ENCODE assay signal across 8 cellular contexts in genomic region chr2:70132244-70133126, GRCh38. TPM values are rescaled to one million over a fixed set of nuclear protein-coding genes. Genes with fewer than 3 reads are reported as not detected.
DNase-seq lines count a peak whose midpoint lies in the region; ATAC-seq and TF ChIP-seq lines count a peak whose summit lies in the region.

No MANE protein-coding gene starts in this region.

- no peaks in the 10 kb centered on the region for H3K9me3 Mint-ChIP-seq in neural progenitor cell

- H3K9me3 ChIP-seq in AG04450 (ENCODE audit: control insufficient read depth, insufficient read depth, low read length) (no peaks in the 10 kb centered on the region), fibroblast of lung (ENCODE audit: control insufficient read depth, insufficient read depth, low read depth, low read length) (no peaks in the 10 kb centered on the region), neural progenitor cell (ENCODE audit: low read depth) (no peaks in the 10 kb centered on the region)

- H4K20me1 ChIP-seq in fibroblast of lung (ENCODE audit: control insufficient read depth, extremely low read depth, insufficient read depth, low read length), result no peaks in the 10 kb centered on the region
- H4K20me1 ChIP-seq in neural progenitor cell (ENCODE audit: low read depth), result no peaks in the 10 kb centered on the region

- H3K36me3 ChIP-seq in fibroblast of lung (ENCODE audit: control insufficient read depth, insufficient read depth, low read length), result no peaks in the 10 kb centered on the region
- H3K36me3 ChIP-seq in neural progenitor cell, result no peaks in the 10 kb centered on the region

- CTCF ChIA-PET in AG04450 (lab: Charles Lee), result interaction anchor here (1.7 kb wide), 1 partner anchor 11 kb away, joined by 5 read pairs; no protein-coding TSS in a partner anchor

- DNase-seq in AG04450 (ENCODE audit: low read depth, low spot score) (no peak), NCI-H2107 (lab: John Stamatoyannopoulos, UW) (peak; percentile 50), fibroblast of lung (ENCODE audit: low read depth in 2 of 2) (peak; percentile 54 to 76), neural progenitor cell (ENCODE audit: low spot score) (no peak), T1000 (lab: John Stamatoyannopoulos, UW) (no peak)
- peak; percentile 36 for DNase-seq in activated CD8-positive, alpha-beta memory T cell treated with anti-CD3 and anti-CD28 coated beads, Interleukin-2, amount 50 U/mL, for 4 hours

- H3K9ac ChIP-seq in fibroblast of lung (ENCODE audit: insufficient read depth, low read length), result peak overlapping the region; percentile 21
- H3K9ac ChIP-seq in neural progenitor cell, result no peak overlapping the region

- H3K27ac Mint-ChIP-seq in neural progenitor cell, result peak overlapping the region; percentile 88

- H3K27ac ChIP-seq in AG04450 (ENCODE audit: low read depth, low read length) (peak overlapping the region; percentile 87), fibroblast of lung (ENCODE audit: insufficient read depth, low read length) (peak overlapping the region; percentile 75), neural progenitor cell (peak overlapping the region; percentile 69)

- peak overlapping the region; percentile 43 for H3K4me3 ChIP-seq in AG04450 (ENCODE audit: low read depth, low read length)
- peak overlapping the region; percentile 5 to 48 (median 34) for H3K4me3 ChIP-seq in fibroblast of lung (replicated peaks in 1 of 4; ENCODE audit: control extremely low read depth in 1 of 4, insufficient read depth in 1 of 4, low read depth in 3 of 4, low read length in 4 of 4)
- no peak overlapping the region for H3K4me3 ChIP-seq in neural progenitor cell

- H3K4me3 Mint-ChIP-seq in neural progenitor cell, result no peak overlapping the region

- peaks cover 35% of the 10 kb centered on the region for H3K4me1 Mint-ChIP-seq in neural progenitor cell

- H2AFZ ChIP-seq in fibroblast of lung (ENCODE audit: low read length), result peak overlapping the region; percentile 42
- peak overlapping the region; percentile 98 for H2AFZ ChIP-seq in neural progenitor cell (replicated peaks)

- H3K4me2 ChIP-seq in fibroblast of lung (ENCODE audit: extremely low read depth, insufficient read depth, low read length) (peak overlapping the region; percentile 53), neural progenitor cell (peak overlapping the region; percentile 2)

- no peaks in the 10 kb centered on the region for H3K36me3 Mint-ChIP-seq in neural progenitor cell

- H3K79me2 ChIP-seq in fibroblast of lung (ENCODE audit: control insufficient read depth, insufficient read depth, low read length) (no peaks in the 10 kb centered on the region), neural progenitor cell (ENCODE audit: low read depth) (no peaks in the 10 kb centered on the region)

- H3K27me3 Mint-ChIP-seq in neural progenitor cell (ENCODE audit: insufficient read depth, low read depth), result no peaks in the 10 kb centered on the region

- H3K27me3 ChIP-seq in AG04450 (ENCODE audit: control insufficient read depth, insufficient read depth, low read length) (no peaks in the 10 kb centered on the region), fibroblast of lung (ENCODE audit: control insufficient read depth, insufficient read depth, low read length) (no peaks in the 10 kb centered on the region), neural progenitor cell (no peaks in the 10 kb centered on the region)

- H3F3A ChIP-seq in neural progenitor cell (ENCODE audit: low read depth), result peaks cover 24% of the 10 kb centered on the region

- TF ChIP-seq CTCF in AG04450 (IDR thresholded peaks at IDR 0.05; ENCODE audit: low read depth, low read length) (no peak), fibroblast of lung (conservative IDR thresholded peaks at IDR 0.05 in 1 of 2, IDR thresholded peaks at IDR 0.05 in 1 of 2; ENCODE audit: low read depth in 1 of 2, low read length in 2 of 2) (peak in 1 of 2 donors; percentile 1), neural progenitor cell (IDR thresholded peaks at IDR 0.05) (no peak)

- H3K4me1 ChIP-seq in fibroblast of lung (ENCODE audit: control insufficient read depth, extremely low read depth, insufficient read depth, low read length) (peaks cover 17% of the 10 kb centered on the region), neural progenitor cell (peaks cover 19% of the 10 kb centered on the region)

- ATAC-seq in GM18499 (IDR thresholded peaks at IDR 0.05; ENCODE audit: insufficient read depth, unreplicated experiment), result peak; percentile 32
- ATAC-seq in HG02981 (IDR thresholded peaks at IDR 0.05; ENCODE audit: unreplicated experiment), result peak; percentile 59

- POLR2A ChIA-PET in AG04450 (lab: Yijun Ruan, JAX), result interaction anchor here (0.6 to 2.6 kb wide), 5 partner anchors 8 to 1373 kb away, joined by 3 to 19 read pairs (median 7); no protein-coding TSS in a partner anchor

RNA-seq across cellular contexts. Expression of gene PCBP1, which starts 45.2 kb away (rescaled TPM):
- 63.8 and 91.3 TPM in 2 replicates for polyA plus RNA-seq in AG04450 (2011; rRNA removed)
- polyA minus RNA-seq in AG04450 (2011; rRNA and poly(A)+ RNA removed), result 65.2 and 76.3 TPM in 2 replicates
- total RNA-seq in fibroblast of lung, result 30.6 and 42.1 TPM in 2 replicates
- polyA plus RNA-seq in fibroblast of lung, result 104 and 143 TPM in 2 replicates
- polyA plus RNA-seq in fibroblast of lung (2012), result 237 and 312 TPM in 2 replicates
- 137 and 144 TPM in 2 replicates for polyA minus RNA-seq in fibroblast of lung (ENCODE audit: low replicate concordance)
- total RNA-seq in neural progenitor cell (ENCODE audit: low replicate concordance), result 62.0 and 82.0 TPM in 2 replicates

RNA-seq across cellular contexts. Expression of gene C2orf42, which starts 58.3 kb away (rescaled TPM):
- polyA plus RNA-seq in AG04450 (2011; rRNA removed) (9.8 and 10.7 TPM in 2 replicates), fibroblast of lung (9.1 and 9.8 TPM in 2 replicates)
- polyA minus RNA-seq in AG04450 (2011; rRNA and poly(A)+ RNA removed), result 41.1 and 47.4 TPM in 2 replicates
- total RNA-seq in fibroblast of lung (24.9 and 32.7 TPM in 2 replicates), neural progenitor cell (ENCODE audit: low replicate concordance) (24.1 and 25.4 TPM in 2 replicates)
- 8.3 and 8.4 TPM in 2 replicates for polyA plus RNA-seq in fibroblast of lung (2012)
- 10.8 and 11.4 TPM in 2 replicates for polyA minus RNA-seq in fibroblast of lung (ENCODE audit: low replicate concordance)

Comparison
In these comparisons a context has a peak if more than half of its experiments do, and no peak if none do; other contexts are left out.
1. DNase-seq: peak in NCI-H2107 (single experiment), activated CD8-positive, alpha-beta memory T cell treated with anti-CD3 and anti-CD28 coated beads, Interleukin-2, amount 50 U/mL, for 4 hours (single experiment) and fibroblast of lung (2 of 2); none in AG04450 (single experiment), neural progenitor cell (single experiment) and T1000 (single experiment).
2. Peak in every context shown above with its lines, with median percentiles within 50 percentile points of each other: H3K27ac ChIP-seq.